22 cellular contexts compared by ENCODE assay signal in the genomic region with DNA sequence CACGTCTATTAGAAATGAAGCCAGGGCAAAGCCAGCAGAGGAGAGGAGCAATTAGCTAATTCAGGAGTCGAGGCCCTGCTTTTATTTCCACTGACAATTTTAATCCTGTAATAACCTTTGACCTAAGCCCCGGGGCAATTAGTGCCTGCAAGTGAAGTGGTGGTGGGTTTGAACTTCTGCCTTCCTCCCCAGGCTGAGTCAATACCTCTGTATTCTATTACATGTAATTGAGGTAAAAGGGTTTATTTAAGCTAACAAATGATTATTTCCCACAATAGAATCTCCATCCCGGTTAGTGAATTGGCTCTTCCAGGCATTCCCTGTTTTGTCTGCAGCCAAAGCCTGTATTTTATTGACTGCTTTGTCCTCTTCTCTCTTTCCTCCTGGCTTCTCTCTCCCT. TPM values are rescaled to one million over a fixed set of nuclear protein-coding genes. Genes with fewer than 3 reads are reported as not detected.
DNase-seq lines count a peak whose midpoint lies in the region; ATAC-seq, FAIRE-seq and TF ChIP-seq lines count a peak whose summit lies in the region.
"Had no signal": no experiment of that assay in that cellular context is flagged by ENCODE, and none has a peak within 500 bp of the region (broad histone marks: within the 10 kb centered on the region; RNA-seq: fewer than 3 reads in every experiment).

No MANE protein-coding gene starts in this region.

- no peak overlapping the region for H3K27ac ChIP-seq in kidney (ENCODE audit: low read depth in 2 of 2, low read length in 2 of 2)
- H3K27ac ChIP-seq: A549, GM23248 had no signal

- no peak for TF ChIP-seq CTCF in kidney (IDR thresholded peaks at IDR 0.05; ENCODE audit: borderline replicate concordance, extremely low read depth, insufficient read depth)

- no peak for ATAC-seq in GM21367 (IDR thresholded peaks at IDR 0.05; ENCODE audit: unreplicated experiment)
- ATAC-seq: A549, K562, Panc1, SK-N-SH treated with all-trans-retinoic acid at 6 μM for 48 hours, T-helper 17 cell had no signal

- intact Hi-C loops in kidney (cut with DNase I) = no loop called here

- H3K4me1 ChIP-seq in kidney (ENCODE audit: control insufficient read depth in 1 of 2, insufficient read depth in 1 of 2, low read depth in 1 of 2, low read length in 2 of 2) = no peaks in the 10 kb centered on the region
- H3K4me1 ChIP-seq: A549, Caco-2 had no signal

- no peaks in the 10 kb centered on the region for H3K36me3 ChIP-seq in kidney (ENCODE audit: control insufficient read depth in 1 of 2, insufficient read depth in 2 of 2, low read length in 2 of 2)

- H3K9ac ChIP-seq in kidney (ENCODE audit: low read length in 2 of 2) = no peak overlapping the region
- H3K9ac ChIP-seq: GM23248 had no signal

- peak; percentile 2 for DNase-seq in NCI-H82 (lab: John Stamatoyannopoulos, UW)
- DNase-seq in NCI-H82 treated with DMSO at 0.1 percent for 48 hours (lab: John Stamatoyannopoulos, UW; ENCODE audit: unreplicated experiment) = no peak
- DNase-seq in NCI-H2081 (lab: John Stamatoyannopoulos, UW) = peak; percentile 65 to 83
- DNase-seq in NCI-H774 (lab: John Stamatoyannopoulos, UW) = peak; percentile 40
- no peak for DNase-seq in kidney
- DNase-seq in iPS-NIHi11 (ENCODE audit: low spot score) = no peak
- no peak for DNase-seq in T-helper 1 cell
- DNase-seq: Caco-2, DMS79, GDM1, GM23248, NCI-H2171 treated with DMSO at 0.1 percent for 48 hours, NCI-H524 treated with DMSO at 0.1 percent for 48 hours, Right ventricle myocardium superior, T-helper 17 cell had no signal

- no peak overlapping the region for H3K4me3 ChIP-seq in kidney (ENCODE audit: low read length in 2 of 2)
- H3K4me3 ChIP-seq: A549, GM23248, K562 had no signal

- no peak for FAIRE-seq in kidney (lab: Jason Lieb, UNC)
- FAIRE-seq: A549, GM12892, K562 had no signal

- peaks cover 0 to 3% of the 10 kb centered on the region in 2 donors for H3K9me3 ChIP-seq in kidney (ENCODE audit: control insufficient read depth in 1 of 2, low read length in 2 of 2)
- H3K9me3 ChIP-seq: A549 had no signal

RNA-seq across cellular contexts. Expression of gene FGF18, which starts 49.9 kb away (rescaled TPM):
- total RNA-seq in kidney = 1.8 TPM
- polyA plus RNA-seq in kidney (ENCODE audit: insufficient read depth, low read depth, low replicate concordance) = 0.39 TPM
- total RNA-seq: GM23248 had no signal
- polyA plus RNA-seq: CD14-positive monocyte had no signal

Comparison
In these comparisons a context has a peak if more than half of its experiments do, and no peak if none do; other contexts are left out.
1. DNase-seq: peak in NCI-H82 (single experiment), NCI-H2081 (2 of 2) and NCI-H774 (single experiment); none in NCI-H82 treated with DMSO at 0.1 percent for 48 hours (single experiment), kidney (single experiment), iPS-NIHi11 (single experiment) and T-helper 1 cell (0 of 5).